Comparison of ENCODE assay signal across 18 cellular contexts in genomic region chr15:77739591-77740378, GRCh38.
DNase-seq lines count a peak whose midpoint lies in the region; ATAC-seq, FAIRE-seq and TF ChIP-seq lines count a peak whose summit lies in the region.
"Had no signal": no experiment of that assay in that cellular context is flagged by ENCODE, and none has a peak within 500 bp of the region (broad histone marks: within the 10 kb centered on the region; RNA-seq: fewer than 3 reads in every experiment).

No MANE protein-coding gene starts in this region.

- no peaks in the 10 kb centered on the region for H3K9me3 ChIP-seq in K562 (replicated peaks; ENCODE audit: control insufficient read depth, insufficient read depth, low read depth, low read length)
- H3K9me3 ChIP-seq in neuronal stem cell (replicated peaks in 1 of 2; ENCODE audit: control insufficient read depth in 2 of 2, insufficient read depth in 1 of 2, low read depth in 1 of 2, low read length in 2 of 2): peaks cover 0 to 2% of the 10 kb centered on the region in 2 donors
- no peaks in the 10 kb centered on the region for H3K9me3 ChIP-seq in BE2C
- H3K9me3 ChIP-seq in breast epithelium: no peaks in the 10 kb centered on the region

- no peaks in the 10 kb centered on the region for H3K79me2 ChIP-seq in K562 (ENCODE audit: control insufficient read depth, insufficient read depth, low read length)

- no peak overlapping the region for H3K4ac ChIP-seq in neuronal stem cell (ENCODE audit: low read length)

- WGBS in K562 (ENCODE audit: insufficient coverage, low coverage, missing lambda C conversion rate): 59% methylated on average over 3 of the region's 4 CpGs
- WGBS in neuronal stem cell (ENCODE audit: extremely low coverage in 2 of 2, insufficient read length in 2 of 2, insufficient replicate concordance in 1 of 2), 2 donors: no CpG with 5 or more reads among the region's 4 CpGs

- H3K27ac ChIP-seq in K562 (ENCODE audit: extremely low read depth, low read depth, low read length) (no peak overlapping the region), neuronal stem cell (replicated peaks; ENCODE audit: low read length) (no peak overlapping the region), breast epithelium (no peak overlapping the region)

- H2AK5ac ChIP-seq in neuronal stem cell (ENCODE audit: low read depth, low read length): no peak overlapping the region

- CTCF ChIA-PET in K562 (lab: Yijun Ruan, JAX; ENCODE audit: low intra/inter-chr PET ratio): no interaction called here

- intact Hi-C loops in K562 (cut with micrococcal nuclease) (no loop called here), breast epithelium (cut with DNase I; ENCODE audit: low total_unique reads) (no loop called here)

- no peak for TF ChIP-seq POLR2A in K562 (conservative IDR thresholded peaks at IDR 0.05)
- TF ChIP-seq POLR2A in breast epithelium (IDR thresholded peaks at IDR 0.05): no peak

- TF ChIP-seq CTCF in K562 (IDR thresholded peaks at IDR 0.05 in 2 of 3, conservative IDR thresholded peaks at IDR 0.05 in 1 of 3; ENCODE audit: insufficient read depth in 2 of 3, low read depth in 1 of 3, low read length in 3 of 3): no peak
- no peak for TF ChIP-seq CTCF in BE2C (IDR thresholded peaks at IDR 0.05; ENCODE audit: low read depth, low read length)
- TF ChIP-seq CTCF in breast epithelium (IDR thresholded peaks at IDR 0.05): no peak

- H3K23ac ChIP-seq in neuronal stem cell (ENCODE audit: low read depth, low read length, poor library complexity): peak overlapping the region; percentile 51

- H2AFZ ChIP-seq in K562 (ENCODE audit: low read depth, low read length) (peak overlapping the region; percentile 26; the same call in 1 of the 2 replicates), neuronal stem cell (ENCODE audit: low read length) (no peak overlapping the region)

- H3K4me3 ChIP-seq in K562: no peak overlapping the region
- H3K4me3 ChIP-seq in neuronal stem cell (ENCODE audit: low read length in 2 of 2): no peak overlapping the region
- no peak overlapping the region for H3K4me3 ChIP-seq in BE2C (ENCODE audit: low read depth, low read length)
- H3K4me3 ChIP-seq in breast epithelium: no peak overlapping the region

- peak overlapping the region in 1 of 2 experiments; percentile 74; a peak in 2 of 4 replicates for H3K9ac ChIP-seq in K562 (ENCODE audit: insufficient read depth in 1 of 2, low read depth in 2 of 2, low read length in 2 of 2)
- H3K9ac ChIP-seq in neuronal stem cell (ENCODE audit: low read depth, low read length, poor library complexity): no peak overlapping the region

- DNase-seq in NCI-H2107 treated with DMSO at 0.1 percent for 48 hours (lab: John Stamatoyannopoulos, UW; ENCODE audit: unreplicated experiment) (peak; percentile 31), NCI-H2107 (lab: John Stamatoyannopoulos, UW) (no peak), NCI-H146 (lab: John Stamatoyannopoulos, UW) (peak; percentile 96), K562 (ENCODE audit: extremely low read depth in 1 of 4, low spot score in 3 of 4) (no peak), neuronal stem cell (ENCODE audit: low spot score) (peak; percentile 50), BE2C (no peak), breast epithelium (ENCODE audit: low spot score in 2 of 2) (no peak)
- DNase-seq: activated CD4-positive, alpha-beta T cell treated with anti-CD3 and anti-CD28 coated beads for 36 hours; activated naive CD8-positive, alpha-beta T cell treated with anti-CD3 and anti-CD28 coated beads, Interleukin-2, amount 50 U/mL, for 24 hours; HCEC 1CT; immature natural killer cell; Karpas-422; NCI-H1048; occipital lobe had no signal

- POLR2A ChIA-PET in K562 (lab: Yijun Ruan, JAX): interaction anchor here (0.7 to 1.8 kb wide), 3 partner anchors 11 to 73 kb away, joined by 3 to 6 read pairs (median 3); no protein-coding TSS in a partner anchor

- no TSS peak for BruUV-seq in K562 (replicated peaks; lab: Mats Ljungman, UMichigan)

- H2BK15ac ChIP-seq in neuronal stem cell (ENCODE audit: low read length): no peak overlapping the region

- in situ Hi-C loops in K562 (cut with MboI): no loop called here

- H3K27me3 ChIP-seq in K562 (ENCODE audit: control insufficient read depth in 2 of 2, insufficient read depth in 2 of 2, low read length in 2 of 2) (no peaks in the 10 kb centered on the region), neuronal stem cell (ENCODE audit: control insufficient read depth in 3 of 3, insufficient read depth in 3 of 3, low read depth in 1 of 3, low read length in 3 of 3) (peaks cover 0 to 66% (median 8%) of the 10 kb centered on the region in 3 experiments), BE2C (no peaks in the 10 kb centered on the region), breast epithelium (peaks cover 0 to 45% of the 10 kb centered on the region in 2 donors)

- peak overlapping the region; percentile 79 for H3K18ac ChIP-seq in neuronal stem cell (ENCODE audit: low read length)

- ATAC-seq in K562: no peak
- ATAC-seq in GM21619 (IDR thresholded peaks at IDR 0.05; ENCODE audit: unreplicated experiment): no peak
- ATAC-seq: activated CD4-positive, alpha-beta T cell treated with anti-CD3 and anti-CD28 coated beads for 36 hours; activated naive CD8-positive, alpha-beta T cell treated with anti-CD3 and anti-CD28 coated beads, Interleukin-2, amount 50 U/mL, for 24 hours; stimulated activated memory B cell treated with anti-CD40 and anti-IgM and Interleukin-4, amounts not matched to agents 10 μg/mL and 1 μg/mL and 100 μg/mL, for 72 hours had no signal

- no peak overlapping the region for H3K4me2 ChIP-seq in K562 (ENCODE audit: insufficient read depth, low read length)
- no peak overlapping the region for H3K4me2 ChIP-seq in neuronal stem cell (ENCODE audit: insufficient read depth, low read length, poor library complexity, severe bottlenecking)

- H3K79me1 ChIP-seq in neuronal stem cell (ENCODE audit: low read depth, low read length): no peaks in the 10 kb centered on the region

- no peak overlapping the region for H4K91ac ChIP-seq in neuronal stem cell (ENCODE audit: low read depth, low read length, poor library complexity)

- H3K4me1 ChIP-seq in K562 (replicated peaks in 1 of 2; ENCODE audit: control insufficient read depth in 2 of 2, insufficient read depth in 2 of 2, low read length in 2 of 2) (peaks cover 32 to 67% of the 10 kb centered on the region in 2 experiments; a peak in 4 of 5 replicates), neuronal stem cell (ENCODE audit: control insufficient read depth in 2 of 2, insufficient read depth in 1 of 2, low read depth in 1 of 2, low read length in 2 of 2) (peaks cover 8 to 12% of the 10 kb centered on the region in 2 donors), BE2C (peaks cover 9% of the 10 kb centered on the region), breast epithelium (no peaks in the 10 kb centered on the region)

- TF ChIP-seq RAD21 in K562 (CRISPR knock-in tag; conservative IDR thresholded peaks at IDR 0.05 in 1 of 2, IDR thresholded peaks at IDR 0.05 in 1 of 2): no peak

- H3K14ac ChIP-seq in neuronal stem cell (ENCODE audit: low read length): no peak overlapping the region

- no peak overlapping the region for H4K8ac ChIP-seq in neuronal stem cell (ENCODE audit: low read depth, low read length)

- H3K9me1 ChIP-seq in K562 (ENCODE audit: control insufficient read depth, insufficient read depth, low read length): no peaks in the 10 kb centered on the region

- H2BK120ac ChIP-seq in neuronal stem cell (ENCODE audit: low read depth, low read length): no peak overlapping the region

- no peak for TF ChIP-seq EP300 in K562 (IDR thresholded peaks at IDR 0.05; ENCODE audit: low read length)

- H3K36me3 ChIP-seq in K562 (ENCODE audit: control insufficient read depth, insufficient read depth, low read length): no peaks in the 10 kb centered on the region
- no peaks in the 10 kb centered on the region for H3K36me3 ChIP-seq in neuronal stem cell (replicated peaks in 1 of 2; ENCODE audit: control insufficient read depth in 2 of 2, insufficient read depth in 2 of 2, low read length in 2 of 2)
- H3K36me3 ChIP-seq in BE2C: no peaks in the 10 kb centered on the region
- no peaks in the 10 kb centered on the region for H3K36me3 ChIP-seq in breast epithelium

- H2BK12ac ChIP-seq in neuronal stem cell (ENCODE audit: low read length): no peak overlapping the region

- no peak for FAIRE-seq in K562 (lab: Jason Lieb, UNC)
- FAIRE-seq: frontal cortex, GM19239 had no signal

- no peaks in the 10 kb centered on the region for H4K20me1 ChIP-seq in K562 (replicated peaks; ENCODE audit: control insufficient read depth, insufficient read depth, low read length)

- peak overlapping the region; percentile 40 for H2BK5ac ChIP-seq in neuronal stem cell (ENCODE audit: low read length)

TF ChIP-seq in K562, 482 proteins besides CTCF, POLR2A, EP300 and RAD21:
- TF ChIP-seq AFF4 (CRISPR knock-in tag; IDR thresholded peaks at IDR 0.05) (no peak), ETV6 (IDR thresholded peaks at IDR 0.05; ENCODE audit: borderline replicate concordance in 1 of 2, low read depth in 2 of 2, low read length in 1 of 2) (no peak), ETV6 (CRISPR knock-in tag; IDR thresholded peaks at IDR 0.05; ENCODE audit: borderline replicate concordance) (no peak), ZFP36 (IDR thresholded peaks at IDR 0.05; ENCODE audit: low read depth, low read length, partially characterized antibody) (peak; percentile 91), NELFE (IDR thresholded peaks at IDR 0.05; ENCODE audit: insufficient read depth, insufficient read length) (no peak)

Comparison
In these comparisons a context has a peak if more than half of its experiments do, and no peak if none do; other contexts are left out.
1. DNase-seq: peak in NCI-H2107 treated with DMSO at 0.1 percent for 48 hours (single experiment), NCI-H146 (single experiment) and neuronal stem cell (single experiment); none in NCI-H2107 (single experiment), K562 (0 of 4), BE2C (single experiment) and breast epithelium (0 of 2).